ENCODE assay signal across 16 cellular contexts in genomic region chr19:39517432-39517831, GRCh38. TPM values are rescaled to one million over a fixed set of nuclear protein-coding genes. Genes with fewer than 3 reads are reported as not detected.
DNase-seq lines count a peak whose midpoint lies in the region; ATAC-seq and TF ChIP-seq lines count a peak whose summit lies in the region.
"Had no signal": no experiment of that assay in that cellular context is flagged by ENCODE, and none has a peak within 500 bp of the region (broad histone marks: within the 10 kb centered on the region; RNA-seq: fewer than 3 reads in every experiment).

No MANE protein-coding gene starts in this region.

- H3K4me3 ChIP-seq in endodermal cell (ENCODE audit: low read length) (no peak overlapping the region), uterus (no peak overlapping the region)
- H3K4me3 ChIP-seq: HAP-1 had no signal

- H3K27ac ChIP-seq in endodermal cell (ENCODE audit: low read depth, low read length) (no peak overlapping the region), foreskin keratinocyte (no peak overlapping the region), uterus (no peak overlapping the region)

- H3K27ac Mint-ChIP-seq in T-helper 17 cell (no peak overlapping the region), endodermal cell (no peak overlapping the region), type B pancreatic cell (no peak overlapping the region)

- H3K27me3 ChIP-seq in endodermal cell (ENCODE audit: control insufficient read depth, insufficient read depth, low read length, poor library complexity, severe bottlenecking) (peaks cover 36% of the 10 kb centered on the region), foreskin keratinocyte (peaks cover 64% of the 10 kb centered on the region), uterus (peaks cover 11 to 27% of the 10 kb centered on the region in 2 donors)

- peaks cover 3% of the 10 kb centered on the region for H3K36me3 ChIP-seq in endodermal cell (ENCODE audit: control insufficient read depth, insufficient read depth, low read length)
- no peaks in the 10 kb centered on the region for H3K36me3 ChIP-seq in uterus
- H3K36me3 ChIP-seq: HAP-1 had no signal

- peaks cover 10% of the 10 kb centered on the region for H3K36me3 Mint-ChIP-seq in T-helper 17 cell (ENCODE audit: low read depth)
- H3K36me3 Mint-ChIP-seq in endodermal cell (ENCODE audit: low read depth): peaks cover 15% of the 10 kb centered on the region
- peaks cover 3% of the 10 kb centered on the region for H3K36me3 Mint-ChIP-seq in type B pancreatic cell

- H3K4me1 Mint-ChIP-seq in T-helper 17 cell: peaks cover 15% of the 10 kb centered on the region
- H3K4me1 Mint-ChIP-seq in endodermal cell: peaks cover 19% of the 10 kb centered on the region
- peaks cover 10% of the 10 kb centered on the region for H3K4me1 Mint-ChIP-seq in type B pancreatic cell (ENCODE audit: unreplicated experiment)

- DNase-seq in T-helper 17 cell (no peak), endodermal cell (no peak), type B pancreatic cell (ENCODE audit: extremely low spot score, unreplicated experiment) (no peak), foreskin keratinocyte (no peak), uterus (no peak)
- DNase-seq: KBM-7; MV-4-11; NCI-H1417; NCI-H1930; NCI-H2171; NCI-H446; NK-92 treated with Interleukin-12 subunit alpha and Interleukin-12 subunit beta, amount 100 ng/mL, for 24 hours; SHP77; SK-N-SH had no signal

- TF ChIP-seq POLR2A in uterus (IDR thresholded peaks at IDR 0.05): no peak

- intact Hi-C loops in uterus (cut with DNase I; ENCODE audit: low total_unique reads): no loop called here

- ATAC-seq in T-helper 17 cell (no peak), foreskin keratinocyte (no peak)

- peak overlapping the region; percentile 57 for H3K4me3 Mint-ChIP-seq in T-helper 17 cell
- peak overlapping the region; percentile 84 for H3K4me3 Mint-ChIP-seq in endodermal cell
- peak overlapping the region; percentile 42 for H3K4me3 Mint-ChIP-seq in type B pancreatic cell

- peaks cover 41% of the 10 kb centered on the region for H3K27me3 Mint-ChIP-seq in T-helper 17 cell
- H3K27me3 Mint-ChIP-seq in endodermal cell (ENCODE audit: insufficient read depth): peaks cover 25% of the 10 kb centered on the region
- H3K27me3 Mint-ChIP-seq in type B pancreatic cell: peaks cover 56% of the 10 kb centered on the region

- H3K9me3 Mint-ChIP-seq in endodermal cell (no peaks in the 10 kb centered on the region), type B pancreatic cell (no peaks in the 10 kb centered on the region)

- no peak overlapping the region for H3K9ac ChIP-seq in endodermal cell (ENCODE audit: extremely low read depth, low read length, poor library complexity, severe bottlenecking)
- H3K9ac ChIP-seq: SK-N-SH had no signal

- H3K9me3 ChIP-seq in T-helper 17 cell (ENCODE audit: control insufficient read depth, low read length, poor library complexity, severe bottlenecking) (no peaks in the 10 kb centered on the region), endodermal cell (ENCODE audit: control insufficient read depth, low read length) (no peaks in the 10 kb centered on the region), uterus (no peaks in the 10 kb centered on the region)
- H3K9me3 ChIP-seq: HAP-1, SK-N-SH had no signal

- WGBS in endodermal cell (ENCODE audit: insufficient coverage in 1 of 2, insufficient read length in 1 of 2), 2 experiments: 80 to 83% methylated on average over 3 of the region's 3 CpGs

- no peaks in the 10 kb centered on the region for H3K4me1 ChIP-seq in endodermal cell (ENCODE audit: control insufficient read depth, insufficient read depth, low read length)
- no peaks in the 10 kb centered on the region for H3K4me1 ChIP-seq in foreskin keratinocyte
- H3K4me1 ChIP-seq in uterus: peaks cover 0 to 10% of the 10 kb centered on the region in 2 donors

- TF ChIP-seq CTCF in endodermal cell (conservative IDR thresholded peaks at IDR 0.05) (no peak), type B pancreatic cell (conservative IDR thresholded peaks at IDR 0.05) (no peak), foreskin keratinocyte (conservative IDR thresholded peaks at IDR 0.05) (no peak), uterus (IDR thresholded peaks at IDR 0.05) (no peak)

RNA-seq across cellular contexts. Expression of gene SELENOV, which starts 2.5 kb away (rescaled TPM):
- total RNA-seq in T-helper 17 cell (not detected), endodermal cell (10 to 100 TPM in 1 of 2 donors, 1 to 10 TPM in 1; 8.7 to 15.3 TPM), type B pancreatic cell (ENCODE audit: low replicate concordance) (1.1 TPM in 1 of 2 replicates, not detected in the other), foreskin keratinocyte (not detected in 2 replicates), uterus (under 1 TPM in 1 of 4 donors, not detected in 3; 0.41 TPM)
- 1.9 TPM for polyA plus RNA-seq in endodermal cell (2013, experiment 1 of 2)
- 1.6 TPM for polyA plus RNA-seq in endodermal cell (2013, experiment 2 of 2)
- polyA plus RNA-seq in foreskin keratinocyte: not detected in 2 replicates
- total RNA-seq: OCI-LY7 had no signal

RNA-seq across cellular contexts. Expression of gene EID2B, which starts 15.2 kb away (rescaled TPM):
- 1 to 10 TPM; 3.9 to 4.9 TPM for total RNA-seq in T-helper 17 cell
- 1 to 10 TPM; 1.2 to 3.8 TPM for total RNA-seq in endodermal cell
- polyA plus RNA-seq in endodermal cell (2013, experiment 1 of 2): 5.4 TPM
- polyA plus RNA-seq in endodermal cell (2013, experiment 2 of 2): 4.6 TPM
- total RNA-seq in type B pancreatic cell (ENCODE audit: low replicate concordance): 1.1 and 4.8 TPM in 2 replicates
- total RNA-seq in foreskin keratinocyte: 1.7 and 1.9 TPM in 2 replicates
- polyA plus RNA-seq in foreskin keratinocyte: 1.1 and 1.2 TPM in 2 replicates
- 1 to 10 TPM in 3 of 4 donors, under 1 TPM in 1; 0.29 to 6.6 (median 5.1) TPM for total RNA-seq in uterus

RNA-seq across cellular contexts. Expression of gene DLL3, which starts 18.7 kb away (rescaled TPM):
- not detected for total RNA-seq in T-helper 17 cell
- total RNA-seq in endodermal cell: 1 to 10 TPM; 2.0 to 4.3 TPM
- 46.8 TPM for polyA plus RNA-seq in endodermal cell (2013, experiment 1 of 2)
- 39.5 TPM for polyA plus RNA-seq in endodermal cell (2013, experiment 2 of 2)
- 0.74 and 2.7 TPM in 2 replicates for total RNA-seq in type B pancreatic cell (ENCODE audit: low replicate concordance)
- total RNA-seq in foreskin keratinocyte: 1.7 and 2.0 TPM in 2 replicates
- polyA plus RNA-seq in foreskin keratinocyte: 2.8 and 3.0 TPM in 2 replicates
- total RNA-seq in uterus: under 1 TPM in 1 of 4 donors, not detected in 3; 0.41 TPM

RNA-seq across cellular contexts. Expression of gene EID2, which starts 22.5 kb away (rescaled TPM):
- total RNA-seq in T-helper 17 cell (10 to 100 TPM; 14.4 to 15.1 TPM), endodermal cell (10 to 100 TPM; 24.0 to 29.7 TPM), type B pancreatic cell (ENCODE audit: low replicate concordance) (15.3 and 19.2 TPM in 2 replicates), foreskin keratinocyte (11.6 and 13.5 TPM in 2 replicates), uterus (10 to 100 TPM in 2 of 4 donors, 1 to 10 TPM in 2; 3.8 to 15.5 (median 8.6) TPM)
- polyA plus RNA-seq in endodermal cell (2013, experiment 1 of 2): 28.3 TPM
- 28.5 TPM for polyA plus RNA-seq in endodermal cell (2013, experiment 2 of 2)
- 14.4 and 15.9 TPM in 2 replicates for polyA plus RNA-seq in foreskin keratinocyte

RNA-seq across cellular contexts. Expression of gene TIMM50, which starts 36.8 kb away (rescaled TPM):
- 10 to 100 TPM; 44.9 to 53.0 TPM for total RNA-seq in T-helper 17 cell
- total RNA-seq in endodermal cell: 10 to 100 TPM; 87.8 to 94.6 TPM
- 83.8 TPM for polyA plus RNA-seq in endodermal cell (2013, experiment 1 of 2)
- 79.7 TPM for polyA plus RNA-seq in endodermal cell (2013, experiment 2 of 2)
- total RNA-seq in type B pancreatic cell (ENCODE audit: low replicate concordance): 63.6 and 82.2 TPM in 2 replicates
- 87.9 and 99.1 TPM in 2 replicates for total RNA-seq in foreskin keratinocyte
- polyA plus RNA-seq in foreskin keratinocyte: 115 and 122 TPM in 2 replicates
- 10 to 100 TPM; 21.0 to 48.6 (median 28.5) TPM for total RNA-seq in uterus
